32 cellular contexts compared by ENCODE assay signal in genomic region chr20:1112908-1113307, GRCh38.
"Had no signal": no experiment of that assay in that cellular context is flagged by ENCODE, and none has a peak within 500 bp of the region (broad histone marks: within the 10 kb centered on the region; RNA-seq: fewer than 3 reads in every experiment).

No MANE protein-coding gene starts in this region.

- H3K27me3 ChIP-seq: adrenal gland, body of pancreas, colonic mucosa, foreskin keratinocyte, gastrocnemius medialis, heart left ventricle had no signal

- H3K36me3 Mint-ChIP-seq: activated naive CD4-positive, alpha-beta T cell treated with anti-CD3 and anti-CD28 coated beads, Interleukin-2, amount 50 U/mL, for 24 hours had no signal

- H3K27ac Mint-ChIP-seq: activated CD4-positive, alpha-beta T cell treated with anti-CD3 and anti-CD28 coated beads for 36 hours; activated CD8-positive, alpha-beta T cell treated with anti-CD3 and anti-CD28 coated beads for 36 hours; activated naive CD4-positive, alpha-beta T cell treated with anti-CD3 and anti-CD28 coated beads for 36 hours; activated naive CD4-positive, alpha-beta T cell treated with anti-CD3 and anti-CD28 coated beads, Interleukin-2, amount 50 U/mL, for 24 hours; activated naive CD8-positive, alpha-beta T cell treated with anti-CD3 and anti-CD28 coated beads for 36 hours; activated naive CD8-positive, alpha-beta T cell treated with anti-CD3 and anti-CD28 coated beads, Interleukin-2, amount 50 U/mL, for 24 hours; activated T-helper 17 cell treated with anti-CD3 and anti-CD28 coated beads, Interleukin-2, amount 50 U/mL, for 72 hours had no signal

- H3K9me3 Mint-ChIP-seq: activated CD8-positive, alpha-beta T cell treated with anti-CD3 and anti-CD28 coated beads for 36 hours; activated naive CD4-positive, alpha-beta T cell treated with anti-CD3 and anti-CD28 coated beads for 36 hours; activated naive CD4-positive, alpha-beta T cell treated with anti-CD3 and anti-CD28 coated beads, Interleukin-2, amount 50 U/mL, for 24 hours; activated naive CD8-positive, alpha-beta T cell treated with anti-CD3 and anti-CD28 coated beads for 36 hours; activated naive CD8-positive, alpha-beta T cell treated with anti-CD3 and anti-CD28 coated beads, Interleukin-2, amount 50 U/mL, for 24 hours; activated T-cell treated with anti-CD3 and anti-CD28 coated beads, Interleukin-2, amount 50 U/mL, for 4 hours; activated T-helper 17 cell treated with anti-CD3 and anti-CD28 coated beads, Interleukin-2, amount 50 U/mL, for 72 hours had no signal

- FAIRE-seq: endometrium, endothelial cell of umbilical vein had no signal

- DNase-seq: activated CD4-positive, alpha-beta T cell treated with anti-CD3 and anti-CD28 coated beads for 36 hours; activated CD4-positive, alpha-beta T cell treated with anti-CD3 and anti-CD28 coated beads, Interleukin-2, amount 50 U/mL, for 1 hour; activated CD4-positive, alpha-beta T cell treated with anti-CD3 and anti-CD28 coated beads, Interleukin-2, amount 50 U/mL, for 48 hours; activated CD4-positive, CD25-positive, alpha-beta regulatory T cell; activated CD4-positive, CD25-positive, alpha-beta regulatory T cell treated with anti-CD3 and anti-CD28 coated beads, Interleukin-2, amount 50 U/mL, for 72 hours; activated CD8-positive, alpha-beta memory T cell treated with anti-CD3 and anti-CD28 coated beads for 24 hours; activated CD8-positive, alpha-beta T cell treated with anti-CD3 and anti-CD28 coated beads for 36 hours; activated effector memory CD4-positive, alpha-beta T cell treated with Interleukin-2 at 50 U/mL for 16 hours; activated gamma-delta T cell treated with Interleukin-2 at 50 U/mL for 16 hours; activated naive CD4-positive, alpha-beta T cell treated with anti-CD3 and anti-CD28 coated beads for 36 hours; activated naive CD8-positive, alpha-beta T cell treated with anti-CD3 and anti-CD28 coated beads for 36 hours; activated naive CD8-positive, alpha-beta T cell treated with anti-CD3 and anti-CD28 coated beads, Interleukin-2, amount 50 U/mL, for 24 hours; activated T-cell treated with anti-CD3 and anti-CD28 coated beads, Interleukin-2, amount 50 U/mL, for 4 hours; adrenal gland; amygdala; aorta; central memory CD4-positive, alpha-beta T cell; cerebellar nuclear complex; colonic mucosa; effector CD8-positive, alpha-beta T cell; foreskin keratinocyte; gastrocnemius medialis; glutamatergic neuron; heart left ventricle; T-helper 2 cell had no signal

- H3K36me3 ChIP-seq: adrenal gland, cardiac muscle cell, colonic mucosa, gastrocnemius medialis, heart left ventricle had no signal

- H3K27me3 Mint-ChIP-seq: activated CD4-positive, alpha-beta T cell treated with anti-CD3 and anti-CD28 coated beads for 36 hours; activated CD8-positive, alpha-beta T cell treated with anti-CD3 and anti-CD28 coated beads for 36 hours; activated naive CD4-positive, alpha-beta T cell treated with anti-CD3 and anti-CD28 coated beads, Interleukin-2, amount 50 U/mL, for 24 hours; activated naive CD8-positive, alpha-beta T cell treated with anti-CD3 and anti-CD28 coated beads for 36 hours; activated naive CD8-positive, alpha-beta T cell treated with anti-CD3 and anti-CD28 coated beads, Interleukin-2, amount 50 U/mL, for 24 hours; activated T-helper 17 cell treated with anti-CD3 and anti-CD28 coated beads, Interleukin-2, amount 50 U/mL, for 72 hours had no signal

- H3K4me3 Mint-ChIP-seq: activated CD4-positive, alpha-beta T cell treated with anti-CD3 and anti-CD28 coated beads for 36 hours; activated CD8-positive, alpha-beta T cell treated with anti-CD3 and anti-CD28 coated beads for 36 hours; activated naive CD4-positive, alpha-beta T cell treated with anti-CD3 and anti-CD28 coated beads for 36 hours; activated naive CD4-positive, alpha-beta T cell treated with anti-CD3 and anti-CD28 coated beads, Interleukin-2, amount 50 U/mL, for 24 hours; activated naive CD8-positive, alpha-beta T cell treated with anti-CD3 and anti-CD28 coated beads for 36 hours; activated naive CD8-positive, alpha-beta T cell treated with anti-CD3 and anti-CD28 coated beads, Interleukin-2, amount 50 U/mL, for 24 hours; activated T-cell treated with anti-CD3 and anti-CD28 coated beads, Interleukin-2, amount 50 U/mL, for 4 hours; activated T-helper 17 cell treated with anti-CD3 and anti-CD28 coated beads, Interleukin-2, amount 50 U/mL, for 72 hours had no signal

- H3K9me3 ChIP-seq: adrenal gland, body of pancreas, colonic mucosa, gastrocnemius medialis, heart left ventricle had no signal

- H3K4me1 ChIP-seq: colonic mucosa, foreskin keratinocyte had no signal

- ATAC-seq: activated CD4-positive, alpha-beta T cell treated with anti-CD3 and anti-CD28 coated beads for 36 hours; activated CD8-positive, alpha-beta T cell treated with anti-CD3 and anti-CD28 coated beads for 36 hours; activated naive CD8-positive, alpha-beta T cell treated with anti-CD3 and anti-CD28 coated beads, Interleukin-2, amount 50 U/mL, for 24 hours; activated T-cell treated with anti-CD3 and anti-CD28 coated beads, Interleukin-2, amount 50 U/mL, for 4 hours; activated T-helper 17 cell treated with anti-CD3 and anti-CD28 coated beads, Interleukin-2, amount 50 U/mL, for 72 hours; body of pancreas; foreskin keratinocyte; gastrocnemius medialis; heart left ventricle had no signal

- H3K4me3 ChIP-seq: adrenal gland, body of pancreas, cardiac muscle cell, colonic mucosa, gastrocnemius medialis, heart left ventricle had no signal

- H3K27ac ChIP-seq: adrenal gland, body of pancreas, cardiac muscle cell, colonic mucosa, epithelial cell of prostate, foreskin keratinocyte, gastrocnemius medialis, heart left ventricle had no signal
